Comparison of ENCODE assay signal across 16 cellular contexts in genomic region chr20:52754366-52754765, GRCh38.
DNase-seq lines count a peak whose midpoint lies in the region; TF ChIP-seq lines count a peak whose summit lies in the region.
"Had no signal": no experiment of that assay in that cellular context is flagged by ENCODE, and none has a peak within 500 bp of the region (broad histone marks: within the 10 kb centered on the region; RNA-seq: fewer than 3 reads in every experiment).

No MANE protein-coding gene starts in this region.

- H3K9me3 Mint-ChIP-seq in endothelial cell (ENCODE audit: unreplicated experiment), result no peaks in the 10 kb centered on the region
- H3K9me3 Mint-ChIP-seq: GM23338 had no signal

- no peak overlapping the region for H3K4me3 ChIP-seq in fibroblast of lung (replicated peaks in 1 of 4; ENCODE audit: control extremely low read depth in 1 of 4, insufficient read depth in 1 of 4, low read depth in 3 of 4, low read length in 4 of 4)
- H3K4me3 ChIP-seq: BLaER1, GM12878, GM23338 had no signal

- peak; percentile 13 for DNase-seq in AG20443 (ENCODE audit: low spot score)
- peak; percentile 59 for DNase-seq in M059J (ENCODE audit: low read depth)
- DNase-seq in fibroblast of lung (ENCODE audit: low read depth in 2 of 2), result peak; percentile 25 to 68
- peak; percentile 11 for DNase-seq in stromal cell of bone marrow (ENCODE audit: low read depth)
- no peak for DNase-seq in endothelial cell (ENCODE audit: low spot score)
- DNase-seq in GM10248 (ENCODE audit: extremely low spot score), result no peak
- DNase-seq in cerebellum (ENCODE audit: low spot score), result no peak
- DNase-seq: CD4-positive, alpha-beta memory T cell; DMS153; DMS79; GDM1; HCEC 1CT had no signal

- no peak overlapping the region for H3K9ac ChIP-seq in fibroblast of lung (ENCODE audit: insufficient read depth, low read length)
- H3K9ac ChIP-seq: BLaER1 had no signal

- H3K4me2 ChIP-seq in fibroblast of lung (ENCODE audit: extremely low read depth, insufficient read depth, low read length), result no peak overlapping the region
- H3K4me2 ChIP-seq: BLaER1, GM23338 had no signal

- POLR2A ChIA-PET in GM10248 (lab: Yijun Ruan, JAX), result no interaction called here

- TF ChIP-seq CTCF in fibroblast of lung (conservative IDR thresholded peaks at IDR 0.05 in 1 of 2, IDR thresholded peaks at IDR 0.05 in 1 of 2; ENCODE audit: low read depth in 1 of 2, low read length in 2 of 2) (no peak), endothelial cell (IDR thresholded peaks at IDR 0.05; ENCODE audit: unreplicated experiment) (no peak), GM10248 (IDR thresholded peaks at IDR 0.05; ENCODE audit: control extremely low read depth, extremely low read depth, low read depth, missing control alignments) (no peak)

- CTCF ChIA-PET in GM10248 (lab: Yijun Ruan, JAX), result no interaction called here

- no peak overlapping the region for H2AFZ ChIP-seq in fibroblast of lung (ENCODE audit: low read length)
- H2AFZ ChIP-seq: GM23338 had no signal

- H3K27ac Mint-ChIP-seq in endothelial cell (ENCODE audit: unreplicated experiment), result no peak overlapping the region
- H3K27ac Mint-ChIP-seq: CD14-positive monocyte; CD4-positive, alpha-beta memory T cell; GM23338 had no signal

- H3K27me3 ChIP-seq in fibroblast of lung (ENCODE audit: control insufficient read depth, insufficient read depth, low read length), result no peaks in the 10 kb centered on the region
- H3K27me3 ChIP-seq: BLaER1 had no signal

- H3K36me3 Mint-ChIP-seq in endothelial cell (ENCODE audit: low read depth, unreplicated experiment), result no peaks in the 10 kb centered on the region
- H3K36me3 Mint-ChIP-seq: CD14-positive monocyte; CD4-positive, alpha-beta memory T cell had no signal

- H3K4me1 ChIP-seq in fibroblast of lung (ENCODE audit: control insufficient read depth, extremely low read depth, insufficient read depth, low read length), result no peaks in the 10 kb centered on the region
- H3K4me1 ChIP-seq: BLaER1 had no signal

- no peaks in the 10 kb centered on the region for H3K79me2 ChIP-seq in fibroblast of lung (ENCODE audit: control insufficient read depth, insufficient read depth, low read length)

- H3K9me3 ChIP-seq in fibroblast of lung (ENCODE audit: control insufficient read depth, insufficient read depth, low read depth, low read length), result no peaks in the 10 kb centered on the region
- H3K9me3 ChIP-seq: BLaER1 had no signal

- H3K27me3 Mint-ChIP-seq in endothelial cell (ENCODE audit: unreplicated experiment), result no peaks in the 10 kb centered on the region

- H3K27ac ChIP-seq in fibroblast of lung (ENCODE audit: insufficient read depth, low read length), result no peak overlapping the region
- H3K27ac ChIP-seq: BLaER1 had no signal

- no peaks in the 10 kb centered on the region for H3K4me1 Mint-ChIP-seq in endothelial cell (ENCODE audit: unreplicated experiment)
- H3K4me1 Mint-ChIP-seq: CD14-positive monocyte; CD4-positive, alpha-beta memory T cell; GM23338 had no signal

- H3K4me3 Mint-ChIP-seq in endothelial cell (ENCODE audit: unreplicated experiment), result no peak overlapping the region
- H3K4me3 Mint-ChIP-seq: CD14-positive monocyte; CD4-positive, alpha-beta memory T cell; GM23338 had no signal

- H4K20me1 ChIP-seq in fibroblast of lung (ENCODE audit: control insufficient read depth, extremely low read depth, insufficient read depth, low read length), result no peaks in the 10 kb centered on the region
- H4K20me1 ChIP-seq: BLaER1 had no signal

- H3K36me3 ChIP-seq in fibroblast of lung (ENCODE audit: control insufficient read depth, insufficient read depth, low read length), result no peaks in the 10 kb centered on the region
- H3K36me3 ChIP-seq: BLaER1 had no signal

Comparison
In these comparisons a context has a peak if more than half of its experiments do, and no peak if none do; other contexts are left out.
1. DNase-seq: peak in AG20443 (single experiment), M059J (single experiment), fibroblast of lung (2 of 2) and stromal cell of bone marrow (single experiment); none in endothelial cell (single experiment), GM10248 (single experiment) and cerebellum (single experiment).